ENCODE assay signal across 9 cellular contexts in genomic region chr9:87497604-87498045, GRCh38. TPM values are rescaled to one million over a fixed set of nuclear protein-coding genes. Genes with fewer than 3 reads are reported as not detected.
DNase-seq lines count a peak whose midpoint lies in the region; ATAC-seq, FAIRE-seq and TF ChIP-seq lines count a peak whose summit lies in the region.
"Had no signal": no experiment of that assay in that cellular context is flagged by ENCODE, and none has a peak within 500 bp of the region (broad histone marks: within the 10 kb centered on the region; RNA-seq: fewer than 3 reads in every experiment).

Gene DAPK1, plus strand, starts transcription at chr9:87497867. Its CDS starts 1,211 bp downstream, at chr9:87499078.

- H3K27me3 ChIP-seq in HUES48 (ENCODE audit: control insufficient read depth, insufficient read depth, low read length): no peaks in the 10 kb centered on the region

- H3K9me3 ChIP-seq in HUES48 (ENCODE audit: control insufficient read depth, insufficient read depth, low read length): no peaks in the 10 kb centered on the region

- H3K27ac Mint-ChIP-seq in activated B cell treated with CpG ODN at 0.5 μM for 24 hours: no peak within 1 kb of the TSS
- H3K27ac Mint-ChIP-seq in nephron progenitor cell: peak within 1 kb of the TSS; percentile 45

- H3K27me3 Mint-ChIP-seq in activated B cell treated with CpG ODN at 0.5 μM for 24 hours: peaks cover 34% of the 10 kb centered on the region
- H3K27me3 Mint-ChIP-seq in nephron progenitor cell (ENCODE audit: low read depth, poor library complexity): peaks cover 12% of the 10 kb centered on the region

- peaks cover 16% of the 10 kb centered on the region for H3K4me1 ChIP-seq in HUES48 (ENCODE audit: control insufficient read depth, insufficient read depth, low read length)

- in situ Hi-C loops in Caki2 (cut with HindIII; ENCODE audit: low pct_unique_long_range_greater_than_20kb, low sequenced_read_pairs): no loop called here

- CTCF ChIA-PET in activated B cell treated with CpG ODN at 0.5 μM for 24 hours (lab: Charles Lee): no interaction called here

- H3K36me3 Mint-ChIP-seq in activated B cell treated with CpG ODN at 0.5 μM for 24 hours (ENCODE audit: low read depth) (no peaks in the 10 kb centered on the region), nephron progenitor cell (ENCODE audit: low read depth) (peaks cover 15% of the 10 kb centered on the region)

- H3K36me3 ChIP-seq in HUES48 (ENCODE audit: control insufficient read depth, insufficient read depth, low read length): peaks cover 21% of the 10 kb centered on the region

- H3K4me3 Mint-ChIP-seq in activated B cell treated with CpG ODN at 0.5 μM for 24 hours (peak within 1 kb of the TSS; percentile 21), nephron progenitor cell (peak within 1 kb of the TSS; percentile 90)

- no peak for ATAC-seq in activated B cell treated with CpG ODN at 0.5 μM for 24 hours (ENCODE audit: low read depth)

- H3K27ac ChIP-seq in HUES48 (ENCODE audit: low read depth, low read length): peak within 1 kb of the TSS; percentile 76

- peak within 1 kb of the TSS; percentile 81 for H3K4me3 ChIP-seq in HUES48 (ENCODE audit: low read depth, low read length)

- peak; percentile 76 for DNase-seq in Caki2 (ENCODE audit: low read depth)
- DNase-seq in GM19240 (ENCODE audit: insufficient read length, low spot score): peak; percentile 35
- no peak for DNase-seq in activated B cell treated with CpG ODN at 0.5 μM for 24 hours
- peak; percentile 57 to 69 for DNase-seq in frontal cortex (ENCODE audit: low spot score in 2 of 2)
- peak; percentile 82 for DNase-seq in nephron progenitor cell
- no peak for DNase-seq in activated gamma-delta T cell treated with Interleukin-2 at 50 U/mL for 16 hours
- DNase-seq in cerebellar cortex (ENCODE audit: low spot score): no peak

- TF ChIP-seq CTCF in activated B cell treated with CpG ODN at 0.5 μM for 24 hours (IDR thresholded peaks at IDR 0.05) (no peak), nephron progenitor cell (IDR thresholded peaks at IDR 0.05) (no peak)

- H3K9ac ChIP-seq in HUES48 (ENCODE audit: low read depth, low read length): peak within 1 kb of the TSS; percentile 69

- POLR2A ChIA-PET in activated B cell treated with CpG ODN at 0.5 μM for 24 hours (lab: Charles Lee): no interaction called here

- H3K9me3 Mint-ChIP-seq in activated B cell treated with CpG ODN at 0.5 μM for 24 hours (no peaks in the 10 kb centered on the region), nephron progenitor cell (no peaks in the 10 kb centered on the region)

- peaks cover 8% of the 10 kb centered on the region for H3K4me1 Mint-ChIP-seq in activated B cell treated with CpG ODN at 0.5 μM for 24 hours
- peaks cover 38% of the 10 kb centered on the region for H3K4me1 Mint-ChIP-seq in nephron progenitor cell

- FAIRE-seq in frontal cortex (lab: Jason Lieb, UNC): no peak
- FAIRE-seq: TTC549 had no signal

- intact Hi-C loops in activated B cell treated with CpG ODN at 0.5 μM for 24 hours (cut with micrococcal nuclease): no loop called here

RNA-seq across cellular contexts. Expression of gene DAPK1, which starts in this region (rescaled TPM):
- total RNA-seq in Caki2 (2014; rRNA removed; shearing (Covaris generic); ENCODE audit: low replicate concordance): 16.3 and 20.9 TPM in 2 replicates
- total RNA-seq in activated B cell treated with CpG ODN at 0.5 μM for 24 hours (1.0 and 1.5 TPM in 2 replicates), frontal cortex (66.0 TPM)

Comparison
In these comparisons a context has a peak if more than half of its experiments do, and no peak if none do; other contexts are left out.
1. DNase-seq: peak in Caki2 (single experiment), GM19240 (single experiment), frontal cortex (2 of 2) and nephron progenitor cell (single experiment); none in activated B cell treated with CpG ODN at 0.5 μM for 24 hours (single experiment), activated gamma-delta T cell treated with Interleukin-2 at 50 U/mL for 16 hours (single experiment) and cerebellar cortex (single experiment).